8 cellular contexts compared by ENCODE assay signal in the genomic region with DNA sequence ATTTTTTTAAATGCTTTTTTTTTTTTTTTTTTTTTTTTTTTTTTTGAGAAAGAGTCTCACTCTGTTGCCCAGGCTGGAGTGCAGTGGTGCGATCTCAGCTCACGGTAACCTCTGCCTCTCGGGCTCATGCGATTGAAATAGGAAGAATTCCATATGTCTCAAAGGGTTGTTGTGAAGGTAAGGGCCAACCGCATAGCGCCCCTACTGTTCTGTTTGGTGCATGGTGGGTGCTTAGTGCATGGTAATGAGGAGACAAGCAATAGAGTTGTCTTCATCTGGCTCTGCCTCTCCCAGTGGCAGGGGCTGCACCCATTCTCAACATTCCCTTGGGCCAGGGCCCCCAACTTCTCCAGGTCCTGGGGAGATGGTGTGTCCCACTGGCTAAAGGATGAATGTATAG.
A peak's percentile ranks its signal among the peaks of the same experiment; 100 is the strongest.
DNase-seq lines count a peak whose midpoint lies in the region; ATAC-seq and TF ChIP-seq lines count a peak whose summit lies in the region.

No MANE protein-coding gene starts in this region.

- peak overlapping the region in 2 of 10 donors; percentile 4 to 27 for H3K27ac Mint-ChIP-seq in naive thymus-derived CD8-positive, alpha-beta T cell

- H3K27ac ChIP-seq in heart left ventricle (no peak overlapping the region), mammary epithelial cell (ENCODE audit: insufficient read depth, low read depth, low read length) (no peak overlapping the region)

- ATAC-seq in heart left ventricle: peak in 2 of 4 donors; percentile 36 to 47
- ATAC-seq in naive thymus-derived CD8-positive, alpha-beta T cell: peak; percentile 88 to 91

- no peaks in the 10 kb centered on the region for H3K9me3 Mint-ChIP-seq in naive thymus-derived CD8-positive, alpha-beta T cell

- peak overlapping the region in 3 of 10 donors; percentile 41 to 60 (median 53) for H3K4me3 Mint-ChIP-seq in naive thymus-derived CD8-positive, alpha-beta T cell

- H3K9ac ChIP-seq in mammary epithelial cell (ENCODE audit: insufficient read depth, low read length): no peak overlapping the region

- peak in 7 of 12 donors; percentile 12 to 50 (median 42) for TF ChIP-seq CTCF in heart left ventricle (IDR thresholded peaks at IDR 0.05)
- TF ChIP-seq CTCF in mammary epithelial cell (conservative IDR thresholded peaks at IDR 0.05 in 1 of 2, IDR thresholded peaks at IDR 0.05 in 1 of 2; ENCODE audit: extremely low read depth in 1 of 2, insufficient read depth in 1 of 2, low read depth in 1 of 2, low read length in 2 of 2): peak; percentile 63 to 64

- H4K20me1 ChIP-seq in mammary epithelial cell (ENCODE audit: insufficient read depth, low read length): no peaks in the 10 kb centered on the region

- H3K4me1 ChIP-seq in heart left ventricle: no peaks in the 10 kb centered on the region
- H3K4me1 ChIP-seq in mammary epithelial cell (ENCODE audit: insufficient read depth, low read length): no peaks in the 10 kb centered on the region

- H3K27me3 ChIP-seq in heart left ventricle (peaks cover 0 to 9% (median 0%) of the 10 kb centered on the region in 9 donors), mammary epithelial cell (ENCODE audit: insufficient read depth, low read length) (no peaks in the 10 kb centered on the region)

- no peak overlapping the region for H2AFZ ChIP-seq in mammary epithelial cell (ENCODE audit: low read depth, low read length)

- dilution Hi-C loops in mammary epithelial cell (cut with HindIII; ENCODE audit: low sequenced_read_pairs): no loop called here

- POLR2A ChIA-PET in naive thymus-derived CD8-positive, alpha-beta T cell (lab: Charles Lee): interaction anchor here (0.5 to 1.6 kb wide), 4 partner anchors 45 to 113 kb away, joined by 5 to 10 read pairs (median 5); no protein-coding TSS in a partner anchor

- no peak overlapping the region for H3K4me2 ChIP-seq in mammary epithelial cell (ENCODE audit: insufficient read depth, low read depth, low read length)

- H3K9me3 ChIP-seq in heart left ventricle (no peaks in the 10 kb centered on the region), mammary epithelial cell (replicated peaks; ENCODE audit: insufficient read depth, low read length) (no peaks in the 10 kb centered on the region)

- in situ Hi-C loops in mammary epithelial cell (cut with MboI; ENCODE audit: low sequenced_read_pairs in 2 of 2): no loop called here

- DNase-seq in heart left ventricle (no peak), cardiac septum (ENCODE audit: low spot score) (no peak), HT1080 (ENCODE audit: low read depth) (peak; percentile 70), SKM-1 treated with dmso at 0.1 percent for 144 hours (lab: John Stamatoyannopoulos, UW; ENCODE audit: unreplicated experiment) (peak; percentile 46), mammary epithelial cell (peak; percentile 20), H4 (ENCODE audit: low spot score) (no peak), NCI-H2029 treated with DMSO at 0.1 percent for 48 hours (lab: John Stamatoyannopoulos, UW) (no peak)
- peak in 9 of 10 donors; percentile 10 to 75 (median 39) for DNase-seq in naive thymus-derived CD8-positive, alpha-beta T cell

- peaks cover 0 to 7% (median 2%) of the 10 kb centered on the region in 4 donors for H3K4me1 Mint-ChIP-seq in naive thymus-derived CD8-positive, alpha-beta T cell

- no TSS peak for BruUV-seq in mammary epithelial cell (replicated peaks; lab: Mats Ljungman, UMichigan)

- intact Hi-C loops in heart left ventricle (cut with DNase I) (no loop called here), cardiac septum (cut with DNase I) (no loop called here), mammary epithelial cell (cut with micrococcal nuclease) (no loop called here)

- no peaks in the 10 kb centered on the region for H3K36me3 Mint-ChIP-seq in naive thymus-derived CD8-positive, alpha-beta T cell

- TF ChIP-seq POLR2A in heart left ventricle (IDR thresholded peaks at IDR 0.05): no peak

- CTCF ChIA-PET in mammary epithelial cell (lab: Charles Lee; ENCODE audit: low non-redundant PET): interaction anchor here (0.6 kb wide), 3 partner anchors 145 to 1096 kb away, joined by 4 to 16 read pairs (median 4); no protein-coding TSS in a partner anchor

- no peaks in the 10 kb centered on the region for H3K79me2 ChIP-seq in mammary epithelial cell (ENCODE audit: insufficient read depth, low read length)

- peaks cover 0 to 10% (median 3%) of the 10 kb centered on the region in 5 donors for H3K27me3 Mint-ChIP-seq in naive thymus-derived CD8-positive, alpha-beta T cell

- H3K4me3 ChIP-seq in heart left ventricle: no peak overlapping the region
- H3K4me3 ChIP-seq in mammary epithelial cell (replicated peaks in 1 of 3; ENCODE audit: insufficient read depth in 1 of 3, low read depth in 2 of 3, low read length in 3 of 3): no peak overlapping the region

- 18 to 27% (median 23%) methylated on average over 6 of the region's 6 CpGs for WGBS in heart left ventricle, 4 donors
- WGBS in mammary epithelial cell (ENCODE audit: low coverage, missing lambda C conversion rate): 28% methylated on average over 6 of the region's 6 CpGs

- H3K36me3 ChIP-seq in heart left ventricle (no peaks in the 10 kb centered on the region), mammary epithelial cell (ENCODE audit: insufficient read depth, low read length) (no peaks in the 10 kb centered on the region)

Comparison
In these comparisons a context has a peak if more than half of its experiments do, and no peak if none do; other contexts are left out.
1. DNase-seq: peak in HT1080 (single experiment), SKM-1 treated with dmso at 0.1 percent for 144 hours (single experiment), mammary epithelial cell (single experiment) and naive thymus-derived CD8-positive, alpha-beta T cell (9 of 10); none in heart left ventricle (0 of 5), cardiac septum (single experiment), H4 (single experiment) and NCI-H2029 treated with DMSO at 0.1 percent for 48 hours (single experiment).